14 cellular contexts compared by ENCODE assay signal in the genomic region with DNA sequence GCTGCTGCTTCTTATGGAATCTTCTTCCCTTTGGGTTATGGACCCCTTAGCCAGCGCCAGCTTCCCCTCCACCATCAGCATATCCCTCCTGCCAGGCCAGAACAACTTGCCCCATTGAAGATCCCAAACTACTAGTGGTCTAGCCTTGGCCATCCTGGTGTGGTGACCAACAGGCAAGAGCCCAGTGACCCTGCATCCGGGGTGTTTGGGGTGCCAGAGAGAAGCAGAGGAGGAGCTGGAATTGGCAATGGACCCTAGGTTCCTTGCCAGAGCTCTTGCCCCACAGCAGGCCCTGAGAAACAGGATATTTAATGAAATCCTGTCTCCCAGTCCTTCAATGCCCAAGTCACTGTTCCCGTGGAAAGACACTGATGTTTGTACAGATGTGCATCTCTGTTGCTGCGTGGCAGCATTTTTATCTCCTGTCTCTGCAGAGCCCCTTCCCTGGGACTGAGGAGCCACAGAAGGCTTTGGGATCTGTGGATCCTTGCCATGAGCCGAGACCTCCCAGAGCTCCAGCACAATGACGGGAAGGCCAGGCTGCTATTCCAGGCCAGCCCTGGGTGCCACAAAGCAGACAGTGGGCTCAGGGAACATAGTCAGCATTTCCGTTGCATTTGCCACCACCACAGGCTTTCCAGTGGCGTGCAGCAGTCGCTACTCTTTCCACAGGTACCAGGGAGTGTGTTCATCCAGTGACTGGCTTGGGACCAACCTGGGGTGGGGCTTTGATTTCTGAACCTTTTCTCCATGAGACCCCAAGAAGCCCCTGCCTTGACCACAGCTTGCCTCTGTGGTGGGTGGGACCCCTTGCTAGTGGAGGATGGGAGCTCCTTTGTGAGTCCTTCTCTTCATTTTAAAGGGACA. TPM values are rescaled to one million over a fixed set of nuclear protein-coding genes. Genes with fewer than 3 reads are reported as not detected.
DNase-seq lines count a peak whose midpoint lies in the region; ATAC-seq, FAIRE-seq and TF ChIP-seq lines count a peak whose summit lies in the region.
"Had no signal": no experiment of that assay in that cellular context is flagged by ENCODE, and none has a peak within 500 bp of the region (broad histone marks: within the 10 kb centered on the region; RNA-seq: fewer than 3 reads in every experiment).

No MANE protein-coding gene starts in this region.

- H3K4me2 ChIP-seq in SK-N-SH, result peak overlapping the region; percentile 46; the same call in 1 of the 2 replicates
- no peak overlapping the region for H3K4me2 ChIP-seq in K562 (ENCODE audit: insufficient read depth, low read length)

- DNase-seq in SK-N-SH, result no peak
- DNase-seq in K562 (ENCODE audit: extremely low read depth in 1 of 4, low spot score in 3 of 4), result no peak
- peak; percentile 31 for DNase-seq in left lobe of liver (ENCODE audit: low spot score)
- peak; percentile 9 for DNase-seq in superior temporal gyrus (ENCODE audit: extremely low spot score)
- DNase-seq in DMS53 (lab: John Stamatoyannopoulos, UW), result no peak
- DNase-seq in stimulated activated CD4-positive, alpha-beta T cell treated with anti-CD3 and anti-CD28 coated beads, Interleukin-1b, Interleukin-23, amount 100 ng/mL, for 48 hours, result no peak
- DNase-seq in caudate nucleus (lab: John Stamatoyannopoulos, UW), result no peak

- BruUV-seq in K562 (replicated peaks; lab: Mats Ljungman, UMichigan), result no TSS peak

- peaks cover 40% of the 10 kb centered on the region; the same call in 1 of the 2 replicates for H4K20me1 ChIP-seq in SK-N-SH (ENCODE audit: insufficient read depth)
- H4K20me1 ChIP-seq in K562 (replicated peaks; ENCODE audit: control insufficient read depth, insufficient read depth, low read length), result no peaks in the 10 kb centered on the region

- TF ChIP-seq RAD21 in SK-N-SH (IDR thresholded peaks at IDR 0.05; ENCODE audit: low read length) (no peak), K562 (CRISPR knock-in tag; conservative IDR thresholded peaks at IDR 0.05 in 1 of 2, IDR thresholded peaks at IDR 0.05 in 1 of 2) (no peak)

- TF ChIP-seq EP300 in SK-N-SH (IDR thresholded peaks at IDR 0.05; ENCODE audit: borderline replicate concordance in 1 of 2, low read depth in 1 of 2, low read length in 1 of 2) (no peak), K562 (IDR thresholded peaks at IDR 0.05; ENCODE audit: low read length) (no peak)

- CTCF ChIA-PET in SK-N-SH (lab: Yijun Ruan, JAX), result interaction anchor here (0.6 to 12.3 kb wide), 54 partner anchors 10 to 409 kb away, joined by 3 to 397 read pairs (median 5); a partner anchor contains a TSS
- CTCF ChIA-PET in K562 (lab: Yijun Ruan, JAX; ENCODE audit: low intra/inter-chr PET ratio), result interaction anchor here (0.8 to 6.1 kb wide), 5 partner anchors 30 to 233 kb away, joined by 3 to 138 read pairs (median 6); no protein-coding TSS in a partner anchor

- intact Hi-C loops in K562 (cut with micrococcal nuclease), result no loop called here

- POLR2A ChIA-PET in SK-N-SH (lab: Yijun Ruan, JAX), result interaction anchor here (1.0 to 1.9 kb wide), 3 partner anchors 30 to 144 kb away, joined by 3 to 6 read pairs (median 4); no protein-coding TSS in a partner anchor
- POLR2A ChIA-PET in K562 (lab: Yijun Ruan, JAX), result interaction anchor here (0.6 to 1.3 kb wide), 6 partner anchors 9 to 246 kb away, joined by 3 to 9 read pairs (median 4); no protein-coding TSS in a partner anchor

- H3K4me3 ChIP-seq in SK-N-SH (ENCODE audit: low read depth in 2 of 2, low read length in 1 of 2) (no peak overlapping the region), K562 (no peak overlapping the region)
- H3K4me3 ChIP-seq: ascending aorta, esophagus muscularis mucosa, gastroesophageal sphincter, HAP-1, SJSA1 had no signal

- H3K9me1 ChIP-seq in K562 (ENCODE audit: control insufficient read depth, insufficient read depth, low read length), result no peaks in the 10 kb centered on the region

- H3K9ac ChIP-seq in SK-N-SH (peak overlapping the region; percentile 10; the same call in 1 of the 2 replicates), K562 (ENCODE audit: insufficient read depth in 1 of 2, low read depth in 2 of 2, low read length in 2 of 2) (peak overlapping the region in 1 of 2 experiments; percentile 19; a peak in 1 of 4 replicates)

- TF ChIP-seq CTCF in SK-N-SH (IDR thresholded peaks at IDR 0.05), result no peak
- TF ChIP-seq CTCF in K562 (IDR thresholded peaks at IDR 0.05 in 2 of 3, conservative IDR thresholded peaks at IDR 0.05 in 1 of 3; ENCODE audit: insufficient read depth in 2 of 3, low read depth in 1 of 3, low read length in 3 of 3), result no peak

- TF ChIP-seq POLR2A in K562 (conservative IDR thresholded peaks at IDR 0.05), result no peak

- H3K79me2 ChIP-seq in SK-N-SH (ENCODE audit: insufficient read depth), result peaks cover 100% of the 10 kb centered on the region
- no peaks in the 10 kb centered on the region for H3K79me2 ChIP-seq in K562 (ENCODE audit: control insufficient read depth, insufficient read depth, low read length)

- WGBS in SK-N-SH (ENCODE audit: low lambda C conversion rate), result 83% methylated on average over 4 of the region's 9 CpGs
- 69% methylated on average over 9 of the region's 9 CpGs for WGBS in K562 (ENCODE audit: insufficient coverage, low coverage, missing lambda C conversion rate)

- H3K27ac ChIP-seq in SK-N-SH (ENCODE audit: low read depth in 2 of 2, low read length in 1 of 2) (peak overlapping the region; percentile 95), K562 (ENCODE audit: extremely low read depth, low read depth, low read length) (no peak overlapping the region), caudate nucleus (ENCODE audit: low read depth, low read length) (no peak overlapping the region)
- H3K27ac ChIP-seq: 22Rv1, esophagus muscularis mucosa, gastroesophageal sphincter had no signal

- H3K9me2 ChIP-seq in SK-N-SH, result no peaks in the 10 kb centered on the region

- no peaks in the 10 kb centered on the region for H3K27me3 ChIP-seq in SK-N-SH (ENCODE audit: insufficient read depth)
- no peaks in the 10 kb centered on the region for H3K27me3 ChIP-seq in K562 (ENCODE audit: control insufficient read depth in 2 of 2, insufficient read depth in 2 of 2, low read length in 2 of 2)
- H3K27me3 ChIP-seq: ascending aorta, esophagus muscularis mucosa, gastroesophageal sphincter, SJSA1 had no signal

- H3K36me3 ChIP-seq in SK-N-SH (replicated peaks in 1 of 2; ENCODE audit: control insufficient read depth in 1 of 2, insufficient read depth in 2 of 2, low read length in 1 of 2) (peaks cover 0 to 19% of the 10 kb centered on the region in 2 experiments), K562 (ENCODE audit: control insufficient read depth, insufficient read depth, low read length) (no peaks in the 10 kb centered on the region)
- H3K36me3 ChIP-seq: ascending aorta, esophagus muscularis mucosa, gastroesophageal sphincter, HAP-1, SJSA1 had no signal

- H3F3A ChIP-seq in SK-N-SH (replicated peaks; ENCODE audit: insufficient read depth), result peaks cover 63% of the 10 kb centered on the region

- H3K4me1 ChIP-seq in SK-N-SH (ENCODE audit: control insufficient read depth in 1 of 2, insufficient read depth in 2 of 2, low read depth in 1 of 2, low read length in 1 of 2), result peaks cover 58 to 63% of the 10 kb centered on the region in 2 experiments
- H3K4me1 ChIP-seq in K562 (replicated peaks in 1 of 2; ENCODE audit: control insufficient read depth in 2 of 2, insufficient read depth in 2 of 2, low read length in 2 of 2), result peaks cover 12 to 16% of the 10 kb centered on the region in 2 experiments

- in situ Hi-C loops in K562 (cut with MboI), result loop anchor here (5.0 kb wide), 1 partner anchor 147 kb away; no protein-coding TSS in a partner anchor

- H3K9me3 ChIP-seq in SK-N-SH (no peaks in the 10 kb centered on the region), K562 (replicated peaks; ENCODE audit: control insufficient read depth, insufficient read depth, low read depth, low read length) (no peaks in the 10 kb centered on the region)
- H3K9me3 ChIP-seq: ascending aorta, esophagus muscularis mucosa, gastroesophageal sphincter, HAP-1, SJSA1 had no signal

- FAIRE-seq in K562 (lab: Jason Lieb, UNC), result no peak

- no peak for ATAC-seq in SK-N-SH treated with all-trans-retinoic acid at 6 μM for 48 hours
- ATAC-seq in K562, result no peak
- no peak for ATAC-seq in left lobe of liver

- H2AFZ ChIP-seq in SK-N-SH (ENCODE audit: low read depth) (no peak overlapping the region), K562 (ENCODE audit: low read depth, low read length) (no peak overlapping the region)

RNA-seq across cellular contexts. Expression of a gene that starts 21.6 kb away (rescaled TPM):
- polyA plus RNA-seq in SK-N-SH (2012; rRNA removed) (13.3 and 16.1 TPM in 2 replicates), K562 (2011; rRNA removed) (0.91 TPM in 2 replicates), K562 (2014; fragmentation: Illumina TruSeq; extraction: Trizol) (10.7 and 13.2 TPM in 2 replicates), K562 (2014; fragmentation: Nextera tagmentation; extraction: Ambion mirVana) (1 to 10 TPM; 1.8 to 2.1 TPM), K562 (2014; rRNA removed) (4.2 and 5.6 TPM in 2 replicates)
- polyA plus RNA-seq in SK-N-SH (2012; cell fraction: cytosol; rRNA removed), result 11.1 and 14.3 TPM in 2 replicates
- 39.7 and 44.9 TPM in 2 replicates for polyA plus RNA-seq in SK-N-SH (2012; cell fraction: nucleus; rRNA removed)
- total RNA-seq in K562 (2011; cell fraction: chromatin; rRNA removed; ENCODE audit: low replicate concordance), result 12.5 and 15.1 TPM in 2 replicates
- total RNA-seq in K562 (2011; cell fraction: nucleolus; rRNA removed), result 5.0 and 6.2 TPM in 2 replicates
- 10.3 and 12.7 TPM in 2 replicates for total RNA-seq in K562 (2011; cell fraction: nucleoplasm; rRNA removed)
- total RNA-seq in K562 (2014; rRNA removed) (4.5 and 4.9 TPM in 2 replicates), K562 (2014; rRNA removed; fragmentation: Illumina TruSeq; extraction: Trizol) (3.2 and 3.7 TPM in 2 replicates), K562 (2015; rRNA removed; fragmentation: Illumina TruSeq; extraction: Trizol) (2.9 and 3.3 TPM in 2 replicates), K562 (2021) (15.4 and 16.8 TPM in 2 replicates), left lobe of liver (4.6 TPM)
- polyA plus RNA-seq in K562 (2011; cell fraction: cytosol; rRNA removed), result 0.63 and 0.92 TPM in 2 replicates
- polyA plus RNA-seq in K562 (2011; cell fraction: nucleus; rRNA removed), result 2.0 and 4.7 TPM in 2 replicates
- polyA plus RNA-seq in K562 (2012), result 16.3 and 25.4 TPM in 2 replicates
- 1.5 and 1.9 TPM in 2 replicates for polyA minus RNA-seq in K562 (2011; rRNA and poly(A)+ RNA removed)
- polyA minus RNA-seq in K562 (2011; cell fraction: cytosol; rRNA and poly(A)+ RNA removed), result 3.9 and 4.1 TPM in 2 replicates
- polyA minus RNA-seq in K562 (2011; cell fraction: nucleus; rRNA and poly(A)+ RNA removed), result 2.9 and 3.0 TPM in 2 replicates

RNA-seq across cellular contexts. Expression of a gene that starts 53.6 kb away (rescaled TPM):
- 317 and 373 TPM in 2 replicates for polyA plus RNA-seq in SK-N-SH (2012; rRNA removed)
- polyA plus RNA-seq in SK-N-SH (2012; cell fraction: cytosol; rRNA removed), result 237 and 288 TPM in 2 replicates
- polyA plus RNA-seq in SK-N-SH (2012; cell fraction: nucleus; rRNA removed), result 358 and 396 TPM in 2 replicates
- 6.5 and 10.3 TPM in 2 replicates for total RNA-seq in K562 (2011; cell fraction: chromatin; rRNA removed; ENCODE audit: low replicate concordance)
- 7.0 and 7.5 TPM in 2 replicates for total RNA-seq in K562 (2011; cell fraction: nucleolus; rRNA removed)
- 7.3 and 8.9 TPM in 2 replicates for total RNA-seq in K562 (2011; cell fraction: nucleoplasm; rRNA removed)
- total RNA-seq in K562 (2014; rRNA removed), result 23.7 and 30.8 TPM in 2 replicates
- total RNA-seq in K562 (2014; rRNA removed; fragmentation: Illumina TruSeq; extraction: Trizol), result 19.6 and 22.6 TPM in 2 replicates
- total RNA-seq in K562 (2015; rRNA removed; fragmentation: Illumina TruSeq; extraction: Trizol), result 28.3 and 30.3 TPM in 2 replicates
- total RNA-seq in K562 (2021), result 25.7 and 28.2 TPM in 2 replicates
- polyA plus RNA-seq in K562 (2011; rRNA removed), result 21.3 and 23.7 TPM in 2 replicates
- 29.2 and 43.4 TPM in 2 replicates for polyA plus RNA-seq in K562 (2011; cell fraction: cytosol; rRNA removed)
- 14.3 and 20.0 TPM in 2 replicates for polyA plus RNA-seq in K562 (2011; cell fraction: nucleus; rRNA removed)
- polyA plus RNA-seq in K562 (2012), result 39.0 and 47.5 TPM in 2 replicates
- polyA plus RNA-seq in K562 (2014; fragmentation: Illumina TruSeq; extraction: Trizol), result 34.6 and 39.4 TPM in 2 replicates
- polyA plus RNA-seq in K562 (2014; fragmentation: Nextera tagmentation; extraction: Ambion mirVana), result 10 to 100 TPM in 1 of 2 experiments, 1 to 10 TPM in 1; 6.8 to 11.0 TPM
- polyA plus RNA-seq in K562 (2014; rRNA removed), result 24.9 and 32.1 TPM in 2 replicates
- polyA minus RNA-seq in K562 (2011; rRNA and poly(A)+ RNA removed), result 14.3 and 19.7 TPM in 2 replicates
- polyA minus RNA-seq in K562 (2011; cell fraction: cytosol; rRNA and poly(A)+ RNA removed), result 12.0 and 16.7 TPM in 2 replicates
- 7.7 and 8.8 TPM in 2 replicates for polyA minus RNA-seq in K562 (2011; cell fraction: nucleus; rRNA and poly(A)+ RNA removed)
- 67.7 TPM for total RNA-seq in left lobe of liver

Comparison
In these comparisons a context has a peak if more than half of its experiments do, and no peak if none do; other contexts are left out.
1. DNase-seq: peak in left lobe of liver (single experiment) and superior temporal gyrus (single experiment); none in SK-N-SH (single experiment), K562 (0 of 4), DMS53 (single experiment), stimulated activated CD4-positive, alpha-beta T cell treated with anti-CD3 and anti-CD28 coated beads, Interleukin-1b, Interleukin-23, amount 100 ng/mL, for 48 hours (single experiment) and caudate nucleus (0 of 61).
2. H3K27ac ChIP-seq: peak in SK-N-SH (2 of 2); none in K562 (single experiment) and caudate nucleus (single experiment).